In the genomic region with DNA sequence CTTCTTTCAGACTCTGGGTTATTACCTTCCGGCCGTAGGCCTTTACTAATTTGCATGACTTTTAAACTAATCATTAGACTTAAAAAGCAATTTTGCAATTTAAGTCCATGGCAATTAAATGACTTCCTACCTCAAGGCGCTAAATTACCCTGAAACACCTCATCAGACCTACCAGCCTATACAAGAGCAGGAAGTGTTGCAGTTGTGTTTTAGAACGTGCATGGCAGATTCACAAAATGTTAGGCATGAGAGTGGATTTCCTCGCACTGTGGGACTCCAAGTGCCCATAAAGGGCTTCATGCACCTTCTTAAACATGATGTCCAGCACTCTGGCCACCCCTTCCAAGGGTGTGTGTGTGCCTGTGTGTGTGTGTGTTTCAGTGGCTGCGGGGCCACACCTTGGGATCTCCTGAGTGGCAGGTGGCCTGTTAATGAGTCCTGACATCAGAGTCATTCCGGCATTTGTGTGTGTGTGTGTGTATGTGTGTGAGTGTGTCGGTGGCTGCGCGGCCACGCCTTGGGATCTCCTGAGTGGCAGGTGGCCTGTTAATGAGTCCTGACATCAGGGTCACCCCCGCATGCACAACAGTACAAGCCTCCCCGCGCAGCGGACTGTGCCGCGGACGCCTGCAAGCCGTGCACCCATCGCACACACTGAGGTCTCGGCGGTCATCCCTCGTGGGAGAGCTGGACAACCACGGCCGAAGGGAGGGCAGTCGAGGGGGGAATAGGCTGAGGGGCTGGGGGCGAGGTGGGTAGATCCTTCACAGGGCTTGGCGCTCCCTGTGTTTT, we compare ENCODE assay signal across 8 cellular contexts. TPM values are rescaled to one million over a fixed set of nuclear protein-coding genes. Genes with fewer than 3 reads are reported as not detected.
DNase-seq lines count a peak whose midpoint lies in the region; ATAC-seq and TF ChIP-seq lines count a peak whose summit lies in the region.

No MANE protein-coding gene starts in this region.

- no peaks in the 10 kb centered on the region for H3K27me3 Mint-ChIP-seq in activated naive CD8-positive, alpha-beta T cell

- peaks cover 49% of the 10 kb centered on the region for H3K4me1 Mint-ChIP-seq in activated naive CD8-positive, alpha-beta T cell (ENCODE audit: low read depth)

- intact Hi-C loops in heart right ventricle (cut with DNase I), result loop anchor here in 9 of 10 donors (2.0 to 10.0 kb wide), 3 partner anchors 81 to 84 kb away; a partner anchor contains a TSS
- intact Hi-C loops in posterior cingulate gyrus (cut with DNase I), result loop anchor here (1.0 kb wide), 1 partner anchor 83 kb away; no protein-coding TSS in a partner anchor
- intact Hi-C loops in vagina (cut with DNase I), result no loop called here

- H3K27ac ChIP-seq in heart right ventricle (peak overlapping the region; percentile 89 to 99 (median 96)), vagina (peak overlapping the region; percentile 93)

- peaks cover 0 to 14% (median 0%) of the 10 kb centered on the region in 9 donors for H3K36me3 ChIP-seq in heart right ventricle
- H3K36me3 ChIP-seq in vagina, result no peaks in the 10 kb centered on the region

- no peaks in the 10 kb centered on the region for H3K9me3 Mint-ChIP-seq in activated naive CD8-positive, alpha-beta T cell (ENCODE audit: low read depth)

- no peak for TF ChIP-seq POLR2A in vagina (IDR thresholded peaks at IDR 0.05)

- peaks cover 10% of the 10 kb centered on the region for H3K36me3 Mint-ChIP-seq in activated naive CD8-positive, alpha-beta T cell

- no peak for TF ChIP-seq CTCF in GM20000 (IDR thresholded peaks at IDR 0.05; ENCODE audit: extremely low read depth, missing control alignments)
- no peak for TF ChIP-seq CTCF in heart right ventricle (IDR thresholded peaks at IDR 0.05)
- TF ChIP-seq CTCF in vagina (IDR thresholded peaks at IDR 0.05), result no peak

- ATAC-seq in HG03575 (IDR thresholded peaks at IDR 0.05; ENCODE audit: extremely low read depth, insufficient number of reproducible peaks, low FRiP score, unreplicated experiment) (peak; percentile 18), heart right ventricle (peak; percentile 47 to 83 (median 64))

- DNase-seq in COLO668 (lab: John Stamatoyannopoulos, UW; ENCODE audit: unreplicated experiment) (peak; percentile 75), GM20000 (ENCODE audit: low spot score) (peak; percentile 58), RPMI7951 (ENCODE audit: low read depth) (peak; percentile 24), heart right ventricle (peak; percentile 36 to 52), posterior cingulate gyrus (peak; percentile 20 to 92 (median 48)), vagina (ENCODE audit: extremely low spot score in 2 of 2) (no peak)

- no peaks in the 10 kb centered on the region for H3K9me3 ChIP-seq in heart right ventricle
- no peaks in the 10 kb centered on the region for H3K9me3 ChIP-seq in vagina

- H3K4me3 ChIP-seq in heart right ventricle (peak overlapping the region; percentile 68 to 97 (median 88)), vagina (peak overlapping the region; percentile 91 to 92)

- 7 to 8% methylated on average over 27 to 28 of the region's 28 CpGs for WGBS in heart right ventricle, 2 donors

- H3K27me3 ChIP-seq in heart right ventricle (no peaks in the 10 kb centered on the region), vagina (no peaks in the 10 kb centered on the region)

- H3K27ac Mint-ChIP-seq in activated naive CD8-positive, alpha-beta T cell, result peak overlapping the region; percentile 83

- H3K4me3 Mint-ChIP-seq in activated naive CD8-positive, alpha-beta T cell, result peak overlapping the region; percentile 89

- peaks cover 0 to 54% (median 23%) of the 10 kb centered on the region in 9 donors for H3K4me1 ChIP-seq in heart right ventricle
- H3K4me1 ChIP-seq in vagina, result peaks cover 36% of the 10 kb centered on the region

RNA-seq across cellular contexts. Expression of a gene that starts 0.9 kb away (rescaled TPM):
- 9.0 and 10.2 TPM in 2 replicates for total RNA-seq in RPMI7951 (2014; rRNA removed; shearing (Covaris generic))
- 10 to 100 TPM; 14.3 to 30.2 (median 20.2) TPM for total RNA-seq in heart right ventricle
- polyA plus RNA-seq in heart right ventricle, result 10 to 100 TPM in 1 of 2 donors, 1 to 10 TPM in 1; 5.0 to 26.4 TPM
- 49.1 TPM for total RNA-seq in vagina

Comparison
In these comparisons a context has a peak if more than half of its experiments do, and no peak if none do; other contexts are left out.
1. DNase-seq: peak in COLO668 (single experiment), GM20000 (single experiment), RPMI7951 (single experiment), heart right ventricle (2 of 2) and posterior cingulate gyrus (10 of 10); none in vagina (0 of 2).